31 cellular contexts compared by ENCODE assay signal in genomic region chr10:49766484-49766883, GRCh38.
"Had no signal": no experiment of that assay in that cellular context is flagged by ENCODE, and none has a peak within 500 bp of the region (broad histone marks: within the 10 kb centered on the region; RNA-seq: fewer than 3 reads in every experiment).

No MANE protein-coding gene starts in this region.

- H3K4me1 ChIP-seq: adrenal gland, ascending aorta had no signal

- ATAC-seq: activated naive CD4-positive, alpha-beta T cell treated with anti-CD3 and anti-CD28 coated beads, Interleukin-2, amount 50 U/mL, for 72 hours; activated naive CD8-positive, alpha-beta T cell treated with anti-CD3 and anti-CD28 coated beads, Interleukin-2, amount 50 U/mL, for 24 hours; activated T-cell treated with anti-CD3 and anti-CD28 coated beads, Interleukin-2, amount 50 U/mL, for 4 hours; activated T-cell treated with anti-CD3 and anti-CD28 coated beads, Interleukin-2, amount 50 U/mL, for 72 hours; activated T-helper 17 cell treated with anti-CD3 and anti-CD28 coated beads, Interleukin-2, amount 50 U/mL, for 72 hours; body of pancreas had no signal

- H3K9me3 ChIP-seq: adrenal gland, ascending aorta, body of pancreas had no signal

- DNase-seq: activated effector memory CD4-positive, alpha-beta T cell treated with anti-CD3 and anti-CD28 coated beads, Interleukin-2, amount 50 U/mL, for 16 hours; activated effector memory CD4-positive, alpha-beta T cell treated with Interleukin-2 at 50 U/mL for 16 hours; activated gamma-delta T cell; activated gamma-delta T cell treated with Interleukin-2 at 50 U/mL for 16 hours; activated naive CD4-positive, alpha-beta T cell; activated naive CD4-positive, alpha-beta T cell treated with anti-CD3 and anti-CD28 coated beads for 36 hours; activated naive CD4-positive, alpha-beta T cell treated with anti-CD3 and anti-CD28 coated beads, Interleukin-2, amount 10 ng/mL, durations not matched to agents 7 days and 5 days; activated naive CD4-positive, alpha-beta T cell treated with anti-CD3 and anti-CD28 coated beads, Interleukin-2, amount 50 U/mL, for 16 hours; activated naive CD4-positive, alpha-beta T cell treated with Interleukin-2 at 50 U/mL for 16 hours; activated naive CD8-positive, alpha-beta T cell treated with anti-CD3 and anti-CD28 coated beads for 36 hours; activated naive CD8-positive, alpha-beta T cell treated with anti-CD3 and anti-CD28 coated beads, Interleukin-2, amount 10 ng/mL, durations not matched to agents 7 days and 5 days; activated naive CD8-positive, alpha-beta T cell treated with anti-CD3 and anti-CD28 coated beads, Interleukin-2, amount 50 U/mL, for 24 hours; activated T-cell treated with anti-CD3 and anti-CD28 coated beads, Interleukin-2, amount 50 U/mL, for 24 hours; activated T-cell treated with anti-CD3 and anti-CD28 coated beads, Interleukin-2, amount 50 U/mL, for 4 hours; activated T-cell treated with anti-CD3 and anti-CD28 coated beads, Interleukin-2, amount 50 U/mL, for 48 hours; activated T-cell treated with anti-CD3 and anti-CD28 coated beads, Interleukin-2, amount 50 U/mL, for 72 hours; adrenal gland; amniotic stem cell; amygdala; anterior cingulate cortex; aorta; body of pancreas; brain microvascular endothelial cell; caudate nucleus; central memory CD4-positive, alpha-beta T cell; cerebellar nuclear complex had no signal

- H3K36me3 ChIP-seq: adrenal gland, ascending aorta, brain microvascular endothelial cell, breast epithelium, cardiac muscle cell had no signal

- H3K4me3 ChIP-seq: adrenal gland, ascending aorta, body of pancreas, breast epithelium, cardiac muscle cell had no signal

- H3K27ac ChIP-seq: adrenal gland, ascending aorta, body of pancreas, brain microvascular endothelial cell, breast epithelium, cardiac muscle cell had no signal
